Comparison of ENCODE assay signal across 22 cellular contexts in the genomic region with DNA sequence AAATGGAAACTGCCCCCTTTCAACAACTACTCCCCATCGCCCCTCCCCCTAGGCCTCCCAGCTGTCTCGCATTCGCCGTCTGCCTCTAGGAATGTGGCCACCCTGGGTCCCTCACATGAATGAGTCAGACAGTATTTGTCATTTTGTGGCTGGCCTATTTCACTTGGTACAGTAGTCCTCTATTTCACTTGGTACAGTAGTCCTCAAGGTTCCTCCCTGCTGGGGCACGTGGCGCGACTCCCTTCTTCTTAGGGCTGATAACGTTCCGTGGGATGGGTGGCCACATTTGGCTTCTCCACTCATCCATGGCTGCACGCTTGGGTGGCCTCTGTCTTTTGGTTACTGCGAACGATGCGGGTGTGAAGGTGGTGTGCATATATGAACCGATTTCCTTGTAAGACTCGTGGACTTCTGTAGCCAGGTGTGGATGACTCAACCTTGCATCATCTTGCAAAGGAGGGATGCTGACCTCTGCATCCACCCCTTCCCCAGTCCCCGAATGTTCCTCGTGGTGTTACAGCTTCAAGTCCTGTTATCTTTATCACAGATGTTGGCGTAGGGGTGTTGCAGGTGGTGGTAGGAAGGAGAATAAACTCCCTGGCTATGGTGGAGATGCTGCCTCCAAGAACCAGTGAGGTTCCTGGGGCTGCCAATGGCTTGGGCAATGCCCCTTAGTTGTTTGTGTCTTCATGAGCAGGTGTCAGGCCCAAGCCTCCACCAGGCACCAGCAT.
DNase-seq lines count a peak whose midpoint lies in the region; ATAC-seq and TF ChIP-seq lines count a peak whose summit lies in the region.
"Had no signal": no experiment of that assay in that cellular context is flagged by ENCODE, and none has a peak within 500 bp of the region (broad histone marks: within the 10 kb centered on the region; RNA-seq: fewer than 3 reads in every experiment).

No MANE protein-coding gene starts in this region.

- peaks cover 0 to 3% of the 10 kb centered on the region in 2 experiments; a peak in 1 of 4 replicates for H3K9me3 ChIP-seq in HCT116 (ENCODE audit: control insufficient read depth in 1 of 2, insufficient read depth in 1 of 2, low read depth in 1 of 2, low read length in 2 of 2)
- H3K9me3 ChIP-seq: adrenal gland had no signal

- intact Hi-C loops in HCT116 (cut with micrococcal nuclease), result no loop called here

- no peak overlapping the region for H3K23ac ChIP-seq in mesendoderm (ENCODE audit: low read length)

- no peak for TF ChIP-seq CTCF in HCT116 (IDR thresholded peaks at IDR 0.05 in 2 of 3, conservative IDR thresholded peaks at IDR 0.05 in 1 of 3; ENCODE audit: borderline replicate concordance in 1 of 3, insufficient read depth in 1 of 3, low read depth in 2 of 3, low read length in 2 of 3)
- TF ChIP-seq CTCF in RWPE1 (conservative IDR thresholded peaks at IDR 0.05; ENCODE audit: low read depth), result no peak

- no peak overlapping the region for H4K5ac ChIP-seq in mesendoderm (ENCODE audit: low read length)

- H2BK15ac ChIP-seq in mesendoderm (replicated peaks; ENCODE audit: low read depth), result no peak overlapping the region

- H3K4ac ChIP-seq in mesendoderm (ENCODE audit: low read depth, low read length), result no peak overlapping the region

- ATAC-seq in HCT116 (peak; percentile 83), GM21423 (IDR thresholded peaks at IDR 0.05; ENCODE audit: unreplicated experiment) (no peak), HG02870 (IDR thresholded peaks at IDR 0.05; ENCODE audit: unreplicated experiment) (no peak)
- ATAC-seq: naive thymus-derived CD4-positive, alpha-beta T cell had no signal

- no TSS peak for BruUV-seq in HCT116 (replicated peaks; lab: Mats Ljungman, UMichigan)

- no peak for TF ChIP-seq RAD21 in HCT116 (IDR thresholded peaks at IDR 0.05; ENCODE audit: low read depth)

- H2BK5ac ChIP-seq in mesendoderm (ENCODE audit: low read length), result no peak overlapping the region

- H3K9ac ChIP-seq in HCT116 (ENCODE audit: low read length), result no peak overlapping the region
- H3K9ac ChIP-seq in mesendoderm (ENCODE audit: low read length), result no peak overlapping the region
- H3K9ac ChIP-seq: GM23248 had no signal

- no peaks in the 10 kb centered on the region for H3K36me3 ChIP-seq in HCT116 (ENCODE audit: control insufficient read depth in 1 of 2, insufficient read depth in 2 of 2, low read length in 2 of 2)
- no peaks in the 10 kb centered on the region for H3K36me3 ChIP-seq in mesendoderm (ENCODE audit: control insufficient read depth, insufficient read depth, low read length)
- H3K36me3 ChIP-seq: adrenal gland, breast epithelium had no signal

- H3K9me2 ChIP-seq in HCT116 (ENCODE audit: insufficient read depth), result no peaks in the 10 kb centered on the region

- H4K8ac ChIP-seq in mesendoderm (ENCODE audit: low read depth, low read length), result no peak overlapping the region

- H3K56ac ChIP-seq in mesendoderm (ENCODE audit: low read length), result no peak overlapping the region

- H3K79me1 ChIP-seq in mesendoderm (ENCODE audit: low read length), result no peaks in the 10 kb centered on the region

- RAD21 ChIA-PET in HCT116 (lab: Charles Lee; ENCODE audit: low non-redundant PET in 1 of 2, low total read pairs in 2 of 2, uncharacterized antibody in 2 of 2, unreplicated experiment in 2 of 2), result no interaction called here

- H3K79me2 ChIP-seq in HCT116 (ENCODE audit: insufficient read depth, low read length) (no peaks in the 10 kb centered on the region), mesendoderm (ENCODE audit: control insufficient read depth, insufficient read depth, low read length) (no peaks in the 10 kb centered on the region)
- H3K79me2 ChIP-seq: hepatocyte had no signal

- H2BK120ac ChIP-seq in mesendoderm (ENCODE audit: low read depth, low read length), result no peak overlapping the region

- 0 out of 2 replicates have a peak, but pooled peaks cover 4% of the 10 kb centered on the region for H3K27me3 ChIP-seq in HCT116 (ENCODE audit: insufficient read depth, low read length)
- H3K27me3 ChIP-seq in mesendoderm (ENCODE audit: insufficient read depth, low read length, poor library complexity), result no peaks in the 10 kb centered on the region
- H3K27me3 ChIP-seq: adrenal gland, breast epithelium had no signal

- POLR2A ChIA-PET in HCT116 (lab: Charles Lee) (no interaction called here), RWPE1 (lab: Yijun Ruan, JAX; ENCODE audit: low non-redundant PET) (no interaction called here)

- H3K4me3 ChIP-seq in HCT116 (replicated peaks in 1 of 2; ENCODE audit: low read depth in 1 of 2, low read length in 2 of 2) (peak overlapping the region in 1 of 2 experiments; percentile 26; a peak in 1 of 4 replicates), mesendoderm (ENCODE audit: low read length) (no peak overlapping the region)
- H3K4me3 ChIP-seq: adrenal gland, breast epithelium, GM23248, hepatocyte had no signal

- H2AK5ac ChIP-seq in mesendoderm (ENCODE audit: low read length), result no peak overlapping the region

- peak overlapping the region; percentile 54 for H2AFZ ChIP-seq in HCT116 (ENCODE audit: low read depth, low read length, poor library complexity, severe bottlenecking)
- H2AFZ ChIP-seq: GM23248, hepatocyte had no signal

- WGBS in mesendoderm (ENCODE audit: extremely low coverage, insufficient coverage, low lambda C conversion rate), result no CpG with 5 or more reads among the region's 18 CpGs

- H4K20me1 ChIP-seq in HCT116 (ENCODE audit: insufficient read depth), result no peaks in the 10 kb centered on the region

- peak overlapping the region; percentile 66 for H3K4me2 ChIP-seq in HCT116 (ENCODE audit: low read length)
- H3K4me2 ChIP-seq in mesendoderm (ENCODE audit: low read length), result no peak overlapping the region
- H3K4me2 ChIP-seq: hepatocyte had no signal

- H3K4me1 ChIP-seq in HCT116 (ENCODE audit: control insufficient read depth in 1 of 2, insufficient read depth in 2 of 2, low read length in 2 of 2) (peaks cover 10 to 14% of the 10 kb centered on the region in 2 experiments), mesendoderm (ENCODE audit: control insufficient read depth, low read depth, low read length) (no peaks in the 10 kb centered on the region)
- H3K4me1 ChIP-seq: adrenal gland, breast epithelium had no signal

- H3K18ac ChIP-seq in mesendoderm (ENCODE audit: low read length), result no peak overlapping the region

- CTCF ChIA-PET in HCT116 (lab: Charles Lee), result no interaction called here
- CTCF ChIA-PET in RWPE1 (lab: Yijun Ruan, JAX), result no interaction called here

- DNase-seq in A172 (ENCODE audit: low spot score), result peak; percentile 32
- DNase-seq in HCT116 (ENCODE audit: low read depth, low spot score), result peak; percentile 36
- peak; percentile 9 for DNase-seq in RWPE1 (ENCODE audit: low spot score)
- peak; percentile 34 for DNase-seq in mesendoderm
- no peak for DNase-seq in AG08395 (ENCODE audit: low spot score)
- DNase-seq in activated gamma-delta T cell (lab: John Stamatoyannopoulos, UW), result no peak
- DNase-seq: ACHN; activated CD4-positive, alpha-beta T cell treated with anti-CD3 and anti-CD28 coated beads, Interleukin-2, amount 10 ng/mL, durations not matched to agents 24 days and 14 days; DMS153; GF-D8; GM23248; naive thymus-derived CD4-positive, alpha-beta T cell; NCI-H1105; NCI-H2081; SHP77 treated with DMSO at 0.1 percent for 48 hours; stimulated activated CD8-positive, alpha-beta memory T cell treated with anti-CD3 and anti-CD28 coated beads, Interleukin-4, amount 100 ng/mL, for 48 hours had no signal

- no peak for TF ChIP-seq POLR2A in HCT116 (IDR thresholded peaks at IDR 0.05; ENCODE audit: borderline replicate concordance, extremely low read depth, insufficient read depth, insufficient read length)

- H3K27ac ChIP-seq in HCT116 (ENCODE audit: low read depth, low read length), result no peak overlapping the region
- H3K27ac ChIP-seq in RWPE1, result no peak overlapping the region
- no peak overlapping the region for H3K27ac ChIP-seq in mesendoderm (ENCODE audit: low read depth, low read length)
- H3K27ac ChIP-seq: adrenal gland, breast epithelium, epithelial cell of prostate, GM23248, hepatocyte had no signal

TF ChIP-seq in HCT116, 20 proteins besides CTCF, POLR2A, EP300 and RAD21:
- peak; percentile 32 for TF ChIP-seq SP1 (IDR thresholded peaks at IDR 0.05; ENCODE audit: low read depth)
- TF ChIP-seq CEBPB (IDR thresholded peaks at IDR 0.05; ENCODE audit: low read depth), result peak; percentile 42; the same call in 1 of the 2 replicates
- TF ChIP-seq, protein P1, sequence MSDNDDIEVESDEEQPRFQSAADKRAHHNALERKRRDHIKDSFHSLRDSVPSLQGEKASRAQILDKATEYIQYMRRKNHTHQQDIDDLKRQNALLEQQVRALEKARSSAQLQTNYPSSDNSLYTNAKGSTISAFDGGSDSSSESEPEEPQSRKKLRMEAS (IDR thresholded peaks at IDR 0.05), result peak; percentile 85
- TF ChIP-seq EZH2 (IDR thresholded peaks at IDR 0.05), result no peak
- TF ChIP-seq SIN3A (IDR thresholded peaks at IDR 0.05; ENCODE audit: low read depth), result no peak
- TF ChIP-seq, protein P2, sequence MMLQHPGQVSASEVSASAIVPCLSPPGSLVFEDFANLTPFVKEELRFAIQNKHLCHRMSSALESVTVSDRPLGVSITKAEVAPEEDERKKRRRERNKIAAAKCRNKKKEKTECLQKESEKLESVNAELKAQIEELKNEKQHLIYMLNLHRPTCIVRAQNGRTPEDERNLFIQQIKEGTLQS (IDR thresholded peaks at IDR 0.05), result peak; percentile 70; the same call in 1 of the 2 replicates
- TF ChIP-seq, protein P3, sequence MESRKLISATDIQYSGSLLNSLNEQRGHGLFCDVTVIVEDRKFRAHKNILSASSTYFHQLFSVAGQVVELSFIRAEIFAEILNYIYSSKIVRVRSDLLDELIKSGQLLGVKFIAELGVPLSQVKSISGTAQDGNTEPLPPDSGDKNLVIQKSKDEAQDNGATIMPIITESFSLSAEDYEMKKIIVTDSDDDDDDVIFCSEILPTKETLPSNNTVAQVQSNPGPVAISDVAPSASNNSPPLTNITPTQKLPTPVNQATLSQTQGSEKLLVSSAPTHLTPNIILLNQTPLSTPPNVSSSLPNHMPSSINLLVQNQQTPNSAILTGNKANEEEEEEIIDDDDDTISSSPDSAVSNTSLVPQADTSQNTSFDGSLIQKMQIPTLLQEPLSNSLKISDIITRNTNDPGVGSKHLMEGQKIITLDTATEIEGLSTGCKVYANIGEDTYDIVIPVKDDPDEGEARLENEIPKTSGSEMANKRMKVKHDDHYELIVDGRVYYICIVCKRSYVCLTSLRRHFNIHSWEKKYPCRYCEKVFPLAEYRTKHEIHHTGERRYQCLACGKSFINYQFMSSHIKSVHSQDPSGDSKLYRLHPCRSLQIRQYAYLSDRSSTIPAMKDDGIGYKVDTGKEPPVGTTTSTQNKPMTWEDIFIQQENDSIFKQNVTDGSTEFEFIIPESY (IDR thresholded peaks at IDR 0.05; ENCODE audit: extremely low read depth, insufficient replicate concordance, low read length), result no peak
- peak; percentile 85 for TF ChIP-seq FOSL1 (IDR thresholded peaks at IDR 0.05; ENCODE audit: low read depth)
- TF ChIP-seq JUND (IDR thresholded peaks at IDR 0.05), result peak; percentile 80
- peak; percentile 59 for TF ChIP-seq CBX3 (IDR thresholded peaks at IDR 0.05; ENCODE audit: low read depth)

Comparison
In these comparisons a context has a peak if more than half of its experiments do, and no peak if none do; other contexts are left out.
1. DNase-seq: peak in A172 (single experiment), HCT116 (single experiment), RWPE1 (single experiment) and mesendoderm (single experiment); none in AG08395 (single experiment) and activated gamma-delta T cell (single experiment).